18 cellular contexts compared by ENCODE assay signal in the genomic region with DNA sequence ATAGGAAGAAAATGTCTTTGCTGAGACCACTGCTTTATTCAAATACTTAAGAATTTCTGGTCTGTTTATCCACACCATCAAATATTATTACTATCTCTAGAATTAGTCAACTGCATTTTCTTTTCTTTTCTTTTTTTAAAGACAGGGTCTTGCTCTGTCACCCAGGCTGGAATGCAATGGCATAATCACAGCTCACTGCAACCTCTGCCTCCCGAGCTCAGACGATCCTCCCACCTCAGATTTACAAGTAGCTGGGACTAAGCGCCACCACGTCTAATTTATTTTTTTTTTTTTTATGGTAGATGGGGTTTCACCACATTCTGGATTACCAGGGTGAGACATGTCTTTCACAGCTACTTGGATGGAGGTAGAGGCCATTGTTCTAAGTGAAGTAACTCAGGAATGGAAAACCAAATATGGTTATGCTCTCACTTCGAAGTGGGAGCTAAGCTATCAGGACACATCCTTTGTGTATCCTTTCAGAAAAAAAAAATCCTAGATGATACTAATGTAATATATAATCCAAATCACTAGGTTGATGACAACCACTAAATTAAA.
"Had no signal": no experiment of that assay in that cellular context is flagged by ENCODE, and none has a peak within 500 bp of the region (broad histone marks: within the 10 kb centered on the region; RNA-seq: fewer than 3 reads in every experiment).

No MANE protein-coding gene starts in this region.

- H3K27ac ChIP-seq: cardiac muscle cell, dorsolateral prefrontal cortex, pancreas, sigmoid colon, thyroid gland, uterus had no signal

- H3K27ac Mint-ChIP-seq: activated B cell treated with CpG ODN at 0.5 μM for 24 hours; activated naive CD8-positive, alpha-beta T cell treated with anti-CD3 and anti-CD28 coated beads, Interleukin-2, amount 10 ng/mL, durations not matched to agents 7 days and 5 days; activated T-cell treated with anti-CD3 and anti-CD28 coated beads, Interleukin-2, amount 50 U/mL, for 72 hours; stimulated activated naive B cell treated with anti-CD40 and anti-IgM and Interleukin-4, amounts not matched to agents 10 μg/mL and 1 μg/mL and 100 μg/mL, for 72 hours had no signal

- H3K4me1 ChIP-seq: pancreas, uterus had no signal

- ATAC-seq: activated T-cell treated with anti-CD3 and anti-CD28 coated beads, Interleukin-2, amount 50 U/mL, for 72 hours; left ventricle myocardium superior; pancreas; stimulated activated naive B cell treated with anti-CD40 and anti-IgM and Interleukin-4, amounts not matched to agents 10 μg/mL and 1 μg/mL and 100 μg/mL, for 72 hours; T-helper 17 cell had no signal

- H3K9me3 ChIP-seq: pancreas, sigmoid colon, thyroid gland had no signal

- DNase-seq: activated B cell treated with CpG ODN at 0.5 μM for 24 hours; activated CD4-positive, alpha-beta T cell treated with anti-CD3 and anti-CD28 coated beads for 48 hours; activated CD8-positive, alpha-beta memory T cell treated with anti-CD3 and anti-CD28 coated beads, Interleukin-2, amount 50 U/mL, for 48 hours; activated naive CD8-positive, alpha-beta T cell treated with anti-CD3 and anti-CD28 coated beads, Interleukin-2, amount 10 ng/mL, durations not matched to agents 7 days and 5 days; activated T-cell treated with anti-CD3 and anti-CD28 coated beads, Interleukin-2, amount 50 U/mL, for 72 hours; aorta; dorsolateral prefrontal cortex; kidney; left ventricle myocardium superior; mesenchymal stem cell; pancreas; sigmoid colon; stimulated activated CD4-positive, alpha-beta T cell treated with anti-CD3 and anti-CD28 coated beads, Interleukin-12 subunit alpha, Interleukin-12 subunit beta, amount 100 ng/mL, for 4 hours; stimulated activated naive B cell treated with anti-CD40 and anti-IgM and Interleukin-4, amounts not matched to agents 10 μg/mL and 1 μg/mL and 100 μg/mL, for 72 hours; T-helper 17 cell; thyroid gland; uterus had no signal

- H3K4me3 ChIP-seq: cardiac muscle cell, dorsolateral prefrontal cortex, pancreas, sigmoid colon, thyroid gland, uterus had no signal

- H3K27me3 Mint-ChIP-seq: activated B cell treated with CpG ODN at 0.5 μM for 24 hours; activated naive CD8-positive, alpha-beta T cell treated with anti-CD3 and anti-CD28 coated beads, Interleukin-2, amount 10 ng/mL, durations not matched to agents 7 days and 5 days; stimulated activated naive B cell treated with anti-CD40 and anti-IgM and Interleukin-4, amounts not matched to agents 10 μg/mL and 1 μg/mL and 100 μg/mL, for 72 hours; T-helper 17 cell had no signal

- H3K4me3 Mint-ChIP-seq: activated B cell treated with CpG ODN at 0.5 μM for 24 hours; activated naive CD8-positive, alpha-beta T cell treated with anti-CD3 and anti-CD28 coated beads, Interleukin-2, amount 10 ng/mL, durations not matched to agents 7 days and 5 days; activated T-cell treated with anti-CD3 and anti-CD28 coated beads, Interleukin-2, amount 50 U/mL, for 72 hours; stimulated activated naive B cell treated with anti-CD40 and anti-IgM and Interleukin-4, amounts not matched to agents 10 μg/mL and 1 μg/mL and 100 μg/mL, for 72 hours; T-helper 17 cell had no signal

- H3K27me3 ChIP-seq: cardiac muscle cell, dorsolateral prefrontal cortex, pancreas, sigmoid colon, thyroid gland, uterus had no signal

- H3K36me3 ChIP-seq: cardiac muscle cell, pancreas, sigmoid colon, thyroid gland, uterus had no signal
